8 cellular contexts compared by ENCODE assay signal in genomic region chr10:128125944-128126764, GRCh38. TPM values are rescaled to one million over a fixed set of nuclear protein-coding genes. Genes with fewer than 3 reads are reported as not detected.
DNase-seq lines count a peak whose midpoint lies in the region; ATAC-seq and TF ChIP-seq lines count a peak whose summit lies in the region.

Gene MKI67, minus strand, starts transcription at chr10:128126423. Its CDS starts 756 bp downstream, at chr10:128125667.

- peaks cover 48% of the 10 kb centered on the region for H3K79me2 ChIP-seq in neural progenitor cell (ENCODE audit: low read depth)

- H3K27ac ChIP-seq in foreskin keratinocyte (peak within 1 kb of the TSS; percentile 64), neural progenitor cell (no peak within 1 kb of the TSS), stomach (peak within 1 kb of the TSS in 2 of 5 donors; percentile 49 to 59)

- peaks cover 28% of the 10 kb centered on the region for H3K36me3 Mint-ChIP-seq in neural progenitor cell

- H3K9me3 Mint-ChIP-seq in neural progenitor cell, result no peaks in the 10 kb centered on the region

- intact Hi-C loops in stomach (cut with DNase I; ENCODE audit: low total_unique reads), result no loop called here

- H3F3A ChIP-seq in neural progenitor cell (ENCODE audit: low read depth), result peaks cover 6% of the 10 kb centered on the region

- no peak for TF ChIP-seq POLR2A in stomach (IDR thresholded peaks at IDR 0.05)

- no peak for TF ChIP-seq CTCF in foreskin keratinocyte (conservative IDR thresholded peaks at IDR 0.05)
- TF ChIP-seq CTCF in neural progenitor cell (IDR thresholded peaks at IDR 0.05), result no peak
- no peak for TF ChIP-seq CTCF in stomach (IDR thresholded peaks at IDR 0.05)

- peak within 1 kb of the TSS; percentile 99 for H3K4me2 ChIP-seq in neural progenitor cell

- H3K4me1 Mint-ChIP-seq in neural progenitor cell, result peaks cover 34% of the 10 kb centered on the region

- peak; percentile 88 for DNase-seq in H7
- peak; percentile 91 for DNase-seq in LoVo (ENCODE audit: low spot score)
- DNase-seq in SHP77 treated with DMSO at 0.1 percent for 48 hours (lab: John Stamatoyannopoulos, UW), result peak; percentile 49
- peak; percentile 83 for DNase-seq in activated effector memory CD4-positive, alpha-beta T cell treated with Interleukin-2 at 50 U/mL for 16 hours
- DNase-seq in foreskin keratinocyte, result peak; percentile 69 to 88
- DNase-seq in neural progenitor cell (ENCODE audit: low spot score), result peak; percentile 95
- peak; percentile 84 for DNase-seq in stomach

- H3K9me3 ChIP-seq in ES-I3 (ENCODE audit: control insufficient read depth, insufficient read depth, low read length) (no peaks in the 10 kb centered on the region), neural progenitor cell (ENCODE audit: low read depth) (no peaks in the 10 kb centered on the region), stomach (no peaks in the 10 kb centered on the region)

- ATAC-seq in foreskin keratinocyte, result peak; percentile 89

- H3K27ac Mint-ChIP-seq in neural progenitor cell, result peak within 1 kb of the TSS; percentile 72

- WGBS in stomach, 5 donors, result 0 to 1% (median 0%) methylated on average over 30 to 95 of the region's 95 CpGs

- peak within 1 kb of the TSS; percentile 92 for H3K4me3 ChIP-seq in H7 (ENCODE audit: insufficient read depth, low read depth, low read length)
- H3K4me3 ChIP-seq in neural progenitor cell, result peak within 1 kb of the TSS; percentile 91
- peak within 1 kb of the TSS; percentile 58 to 93 (median 71) for H3K4me3 ChIP-seq in stomach

- peak within 1 kb of the TSS; percentile 90 for H3K9ac ChIP-seq in ES-I3 (ENCODE audit: low read depth, low read length)
- H3K9ac ChIP-seq in neural progenitor cell, result peak within 1 kb of the TSS; percentile 45

- peaks cover 40% of the 10 kb centered on the region for H4K20me1 ChIP-seq in neural progenitor cell (ENCODE audit: low read depth)

- peaks cover 2% of the 10 kb centered on the region for H3K27me3 Mint-ChIP-seq in neural progenitor cell (ENCODE audit: insufficient read depth, low read depth)

- H3K27me3 ChIP-seq in H7 (ENCODE audit: control insufficient read depth, insufficient read depth, low read length) (0 out of 2 replicates have a peak, but pooled peaks cover 1% of the 10 kb centered on the region), foreskin keratinocyte (no peaks in the 10 kb centered on the region), neural progenitor cell (peaks cover 8% of the 10 kb centered on the region), stomach (peaks cover 0 to 47% (median 22%) of the 10 kb centered on the region in 3 donors)

- H3K4me3 Mint-ChIP-seq in neural progenitor cell, result peak within 1 kb of the TSS; percentile 94

- H3K4me1 ChIP-seq in ES-I3 (ENCODE audit: insufficient read depth, low read length), result peaks cover 2% of the 10 kb centered on the region; the same call in 1 of the 2 replicates
- peaks cover 5% of the 10 kb centered on the region for H3K4me1 ChIP-seq in foreskin keratinocyte
- H3K4me1 ChIP-seq in neural progenitor cell, result peaks cover 31% of the 10 kb centered on the region
- peaks cover 11 to 37% (median 26%) of the 10 kb centered on the region in 4 donors for H3K4me1 ChIP-seq in stomach

- H3K36me3 ChIP-seq in ES-I3 (ENCODE audit: insufficient read depth, low read length), result no peaks in the 10 kb centered on the region
- peaks cover 4% of the 10 kb centered on the region for H3K36me3 ChIP-seq in H7 (replicated peaks; ENCODE audit: control insufficient read depth, insufficient read depth, low read length)
- peaks cover 20% of the 10 kb centered on the region for H3K36me3 ChIP-seq in neural progenitor cell
- H3K36me3 ChIP-seq in stomach, result no peaks in the 10 kb centered on the region

- TF ChIP-seq EP300 in stomach (IDR thresholded peaks at IDR 0.05), result no peak

- H2AFZ ChIP-seq in neural progenitor cell (replicated peaks), result peak within 1 kb of the TSS; percentile 45

RNA-seq across cellular contexts. Expression of gene MKI67, which starts in this region (rescaled TPM):
- total RNA-seq in H7 (2014; rRNA removed; shearing (Covaris generic)), result 17.1 and 34.4 TPM in 2 replicates
- total RNA-seq in foreskin keratinocyte (72.8 and 102 TPM in 2 replicates), neural progenitor cell (ENCODE audit: low replicate concordance) (65.8 and 71.3 TPM in 2 replicates), stomach (10 to 100 TPM in 3 of 5 donors, 1 to 10 TPM in 2; 5.9 to 60.8 (median 15.2) TPM)
- polyA plus RNA-seq in foreskin keratinocyte (11.9 and 17.4 TPM in 2 replicates), stomach (1 to 10 TPM in 2 of 3 donors, under 1 TPM in 1; 0.61 to 4.5 (median 2.3) TPM)
